25 cellular contexts compared by ENCODE assay signal in the genomic region with DNA sequence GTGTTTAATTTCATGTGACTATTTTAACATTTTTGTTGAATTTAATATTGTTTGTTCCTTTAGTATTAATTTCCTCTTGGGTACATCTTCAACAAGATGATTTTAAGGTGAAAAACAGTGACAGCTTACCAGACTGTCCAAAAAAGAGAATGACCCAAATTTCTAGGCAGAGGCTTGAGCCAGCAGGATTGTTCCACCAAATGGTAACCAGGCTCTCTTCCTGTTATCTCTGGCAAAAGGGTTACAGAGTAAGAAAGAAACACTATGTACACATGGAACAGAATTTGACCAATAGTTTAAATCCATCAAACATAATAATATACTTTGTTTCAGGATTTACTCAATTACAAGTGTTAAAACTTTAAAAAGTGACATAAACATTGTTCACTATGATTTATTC.
"Had no signal": no experiment of that assay in that cellular context is flagged by ENCODE, and none has a peak within 500 bp of the region (broad histone marks: within the 10 kb centered on the region; RNA-seq: fewer than 3 reads in every experiment).

No MANE protein-coding gene starts in this region.

- H3K27me3 ChIP-seq: hepatocyte, neural progenitor cell, neutrophil, right lobe of liver, tibial nerve, vagina had no signal

- H3K4me3 ChIP-seq: hepatocyte, lower lobe of right lung, neural progenitor cell, psoas muscle, right lobe of liver, smooth muscle cell, tibial nerve, vagina had no signal

- H3K27ac Mint-ChIP-seq: nephron; neural progenitor cell; stimulated activated memory B cell treated with anti-CD40 and anti-IgM and Interleukin-4, amounts not matched to agents 10 μg/mL and 1 μg/mL and 100 μg/mL, for 72 hours; stimulated activated naive CD8-positive, alpha-beta T cell treated with anti-CD3 and anti-CD28 coated beads, Interleukin-15, amount 100 ng/mL, for 72 hours; type B pancreatic cell had no signal

- H3K27ac ChIP-seq: hepatocyte, lower lobe of right lung, neural progenitor cell, neutrophil, parathyroid adenoma, psoas muscle, right lobe of liver, tibial nerve, vagina had no signal

- H3K27me3 Mint-ChIP-seq: naive thymus-derived CD8-positive, alpha-beta T cell; stimulated activated memory B cell treated with anti-CD40 and anti-IgM and Interleukin-4, amounts not matched to agents 10 μg/mL and 1 μg/mL and 100 μg/mL, for 72 hours; stimulated activated naive CD8-positive, alpha-beta T cell treated with anti-CD3 and anti-CD28 coated beads, Interleukin-15, amount 100 ng/mL, for 72 hours; type B pancreatic cell had no signal

- H3K36me3 ChIP-seq: neural progenitor cell had no signal

- H3K4me1 ChIP-seq: lower lobe of right lung, parathyroid adenoma, right lobe of liver, tibial nerve, vagina had no signal

- DNase-seq: islet precursor cell; lower lobe of right lung; mammary epithelial cell; mesenchymal stem cell; naive thymus-derived CD8-positive, alpha-beta T cell; occipital lobe; psoas muscle; right lobe of liver; stimulated activated CD4-positive, alpha-beta T cell treated with anti-CD3 and anti-CD28 coated beads, Interleukin-1b, Interleukin-23, amount 100 ng/mL, for 48 hours; stimulated activated CD4-positive, alpha-beta T cell treated with anti-CD3 and anti-CD28 coated beads, Interleukin-2, amount 100 ng/mL, for 48 hours; stimulated activated CD4-positive, alpha-beta T cell treated with anti-CD3 and anti-CD28 coated beads, Interleukin-4, amount 100 ng/mL, for 4 hours; stimulated activated CD8-positive, alpha-beta memory T cell treated with anti-CD3 and anti-CD28 coated beads, Interleukin-4, amount 100 ng/mL, for 48 hours; stimulated activated naive CD4-positive, alpha-beta T cell treated with Interleukin-2 at 50 U/mL for 16 hours; stimulated activated naive CD8-positive, alpha-beta T cell treated with anti-CD3 and anti-CD28 coated beads, Interleukin-15, amount 100 ng/mL, for 72 hours had no signal

- H3K9me3 ChIP-seq: lower lobe of right lung, neutrophil, psoas muscle, right lobe of liver, tibial nerve, vagina had no signal

- H3K4me3 Mint-ChIP-seq: naive thymus-derived CD8-positive, alpha-beta T cell; nephron; neural progenitor cell; stimulated activated memory B cell treated with anti-CD40 and anti-IgM and Interleukin-4, amounts not matched to agents 10 μg/mL and 1 μg/mL and 100 μg/mL, for 72 hours; stimulated activated naive CD8-positive, alpha-beta T cell treated with anti-CD3 and anti-CD28 coated beads, Interleukin-15, amount 100 ng/mL, for 72 hours; type B pancreatic cell had no signal

- H3K9me3 Mint-ChIP-seq: naive thymus-derived CD8-positive, alpha-beta T cell; nephron; neural progenitor cell; stimulated activated memory B cell treated with anti-CD40 and anti-IgM and Interleukin-4, amounts not matched to agents 10 μg/mL and 1 μg/mL and 100 μg/mL, for 72 hours; stimulated activated naive CD8-positive, alpha-beta T cell treated with anti-CD3 and anti-CD28 coated beads, Interleukin-15, amount 100 ng/mL, for 72 hours; type B pancreatic cell had no signal

- ATAC-seq: left lobe of liver; lower lobe of right lung; naive thymus-derived CD8-positive, alpha-beta T cell; psoas muscle; right lobe of liver; stimulated activated memory B cell treated with anti-CD40 and anti-IgM and Interleukin-4, amounts not matched to agents 10 μg/mL and 1 μg/mL and 100 μg/mL, for 72 hours; stimulated activated naive CD8-positive, alpha-beta T cell treated with anti-CD3 and anti-CD28 coated beads, Interleukin-15, amount 100 ng/mL, for 72 hours had no signal
